3 cellular contexts compared by ENCODE assay signal in genomic region chr16:28362600-28362999, GRCh38. TPM values are rescaled to one million over a fixed set of nuclear protein-coding genes. Genes with fewer than 3 reads are reported as not detected.
"Had no signal": no experiment of that assay in that cellular context is flagged by ENCODE, and none has a peak within 500 bp of the region (broad histone marks: within the 10 kb centered on the region; RNA-seq: fewer than 3 reads in every experiment).

No MANE protein-coding gene starts in this region.

RNA-seq across cellular contexts. Expression of gene NPIPB6, which starts 0.7 kb away (rescaled TPM):
- total RNA-seq: dermis blood vessel endothelial cell, pulmonary artery endothelial cell had no signal
- polyA plus RNA-seq: endothelial cell of umbilical vein had no signal
